In the genomic region with DNA sequence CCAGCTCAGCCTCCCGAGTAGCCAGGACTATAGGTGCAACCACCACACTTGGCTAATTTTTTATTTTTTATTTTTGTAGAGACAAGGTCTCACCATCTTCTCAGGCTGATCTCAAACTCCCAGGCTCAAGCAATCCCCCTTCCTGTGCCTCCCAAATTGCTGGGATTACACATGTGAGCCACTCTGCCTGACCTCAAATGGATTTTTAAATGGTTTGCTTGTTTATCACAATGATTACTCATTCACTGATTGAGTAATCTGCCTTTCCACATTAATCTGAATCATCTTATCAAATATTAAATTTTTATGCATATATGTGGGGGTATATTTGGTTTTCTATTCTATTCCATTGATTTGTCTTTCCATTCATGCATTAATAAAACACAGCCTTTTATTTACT, we compare ENCODE assay signal across 15 cellular contexts. TPM values are rescaled to one million over a fixed set of nuclear protein-coding genes. Genes with fewer than 3 reads are reported as not detected.
A peak's percentile ranks its signal among the peaks of the same experiment; 100 is the strongest.
DNase-seq lines count a peak whose midpoint lies in the region; ATAC-seq and TF ChIP-seq lines count a peak whose summit lies in the region.
"Had no signal": no experiment of that assay in that cellular context is flagged by ENCODE, and none has a peak within 500 bp of the region (broad histone marks: within the 10 kb centered on the region; RNA-seq: fewer than 3 reads in every experiment).

No MANE protein-coding gene starts in this region.

- H3K36me3 ChIP-seq in breast epithelium = no peaks in the 10 kb centered on the region

- no peaks in the 10 kb centered on the region for H3K36me3 Mint-ChIP-seq in MCF 10A (ENCODE audit: insufficient read depth, unreplicated experiment)
- H3K36me3 Mint-ChIP-seq: activated naive CD8-positive, alpha-beta T cell had no signal

- no peaks in the 10 kb centered on the region for H3K9me3 ChIP-seq in breast epithelium

- peak; percentile 72 for DNase-seq in MCF 10A (ENCODE audit: unreplicated experiment)
- DNase-seq in breast epithelium (ENCODE audit: low spot score in 2 of 2) = no peak
- peak; percentile 35 for DNase-seq in RPMI7951 (ENCODE audit: low read depth)
- peak; percentile 90 for DNase-seq in fibroblast of peridontal ligament (ENCODE audit: extremely low read depth)
- no peak for DNase-seq in activated CD8-positive, alpha-beta memory T cell treated with anti-CD3 and anti-CD28 coated beads, Interleukin-2, amount 50 U/mL, for 48 hours
- DNase-seq in middle frontal gyrus (ENCODE audit: extremely low spot score, low spot score) = no peak
- DNase-seq: 8988T, activated B cell treated with CpG ODN at 0.5 μM for 24 hours, cerebellar nuclear complex, NCI-H1092 treated with DMSO at 0.1 percent for 48 hours, NCI-H345 had no signal

- H3K27me3 ChIP-seq in breast epithelium = no peaks in the 10 kb centered on the region

- ATAC-seq in GM21619 (IDR thresholded peaks at IDR 0.05; ENCODE audit: unreplicated experiment) (no peak), HG03469 (IDR thresholded peaks at IDR 0.05; ENCODE audit: unreplicated experiment) (no peak)

- H3K27ac Mint-ChIP-seq in MCF 10A (ENCODE audit: low read depth, unreplicated experiment) = peak overlapping the region; percentile 29
- H3K27ac Mint-ChIP-seq: activated B cell treated with CpG ODN at 0.5 μM for 24 hours; activated naive CD8-positive, alpha-beta T cell had no signal

- no TSS peak for BruUV-seq in MCF 10A (replicated peaks; lab: Mats Ljungman, UMichigan)

- POLR2A ChIA-PET in MCF 10A (lab: Yijun Ruan, JAX) = interaction anchor here (0.6 kb wide), 1 partner anchor 143 kb away, joined by 3 read pairs; no protein-coding TSS in a partner anchor

- TF ChIP-seq POLR2A in breast epithelium (IDR thresholded peaks at IDR 0.05) = no peak

- no peaks in the 10 kb centered on the region for H3K4me1 ChIP-seq in breast epithelium

- H3K4me3 ChIP-seq in breast epithelium = no peak overlapping the region
- H3K4me3 ChIP-seq: smooth muscle cell had no signal

- CTCF ChIA-PET in MCF 10A (lab: Yijun Ruan, JAX) = interaction anchor here (0.6 kb wide), 1 partner anchor 229 kb away, joined by 3 read pairs; no protein-coding TSS in a partner anchor

- H3K27me3 Mint-ChIP-seq in MCF 10A (ENCODE audit: insufficient read depth, unreplicated experiment) = no peaks in the 10 kb centered on the region
- H3K27me3 Mint-ChIP-seq: activated B cell treated with CpG ODN at 0.5 μM for 24 hours; activated naive CD8-positive, alpha-beta T cell had no signal

- TF ChIP-seq CTCF in MCF 10A (IDR thresholded peaks at IDR 0.05; ENCODE audit: unreplicated experiment) = no peak
- TF ChIP-seq CTCF in breast epithelium (IDR thresholded peaks at IDR 0.05) = no peak

- H3K4me3 Mint-ChIP-seq in MCF 10A (ENCODE audit: unreplicated experiment) = no peak overlapping the region
- H3K4me3 Mint-ChIP-seq: activated B cell treated with CpG ODN at 0.5 μM for 24 hours; activated naive CD8-positive, alpha-beta T cell had no signal

- no peak overlapping the region for H3K27ac ChIP-seq in breast epithelium

- H3K9me3 Mint-ChIP-seq in MCF 10A (ENCODE audit: unreplicated experiment) = no peaks in the 10 kb centered on the region
- H3K9me3 Mint-ChIP-seq: activated B cell treated with CpG ODN at 0.5 μM for 24 hours had no signal

- H3K4me1 Mint-ChIP-seq in MCF 10A (ENCODE audit: insufficient read depth, unreplicated experiment) = peaks cover 11% of the 10 kb centered on the region

- intact Hi-C loops in MCF 10A (cut with micrococcal nuclease) = loop anchor here (5.0 kb wide), 1 partner anchor 447 kb away; no protein-coding TSS in a partner anchor
- intact Hi-C loops in breast epithelium (cut with DNase I; ENCODE audit: low total_unique reads) = no loop called here

RNA-seq across cellular contexts. Expression of a gene that starts 9.4 kb away (rescaled TPM):
- total RNA-seq in MCF 10A (2022) = not detected in 2 replicates
- not detected for total RNA-seq in breast epithelium
- 0.29 TPM in 1 of 2 replicates, not detected in the other for total RNA-seq in RPMI7951 (2014; rRNA removed; shearing (Covaris generic))
- total RNA-seq: activated B cell treated with CpG ODN at 0.5 μM for 24 hours, smooth muscle cell had no signal

RNA-seq across cellular contexts. Expression of a gene that starts 28.3 kb away (rescaled TPM):
- total RNA-seq in MCF 10A (2022) = 1.3 and 2.6 TPM in 2 replicates
- 1 to 10 TPM in 1 of 3 donors, under 1 TPM in 2; 0.32 to 1.0 (median 0.66) TPM for total RNA-seq in breast epithelium
- total RNA-seq in RPMI7951 (2014; rRNA removed; shearing (Covaris generic)) = 0.60 and 2.1 TPM in 2 replicates

Comparison
In these comparisons a context has a peak if more than half of its experiments do, and no peak if none do; other contexts are left out.
1. DNase-seq: peak in MCF 10A (single experiment), RPMI7951 (single experiment) and fibroblast of peridontal ligament (single experiment); none in breast epithelium (0 of 2), activated CD8-positive, alpha-beta memory T cell treated with anti-CD3 and anti-CD28 coated beads, Interleukin-2, amount 50 U/mL, for 48 hours (single experiment) and middle frontal gyrus (single experiment).